9 cellular contexts compared by ENCODE assay signal in the genomic region with DNA sequence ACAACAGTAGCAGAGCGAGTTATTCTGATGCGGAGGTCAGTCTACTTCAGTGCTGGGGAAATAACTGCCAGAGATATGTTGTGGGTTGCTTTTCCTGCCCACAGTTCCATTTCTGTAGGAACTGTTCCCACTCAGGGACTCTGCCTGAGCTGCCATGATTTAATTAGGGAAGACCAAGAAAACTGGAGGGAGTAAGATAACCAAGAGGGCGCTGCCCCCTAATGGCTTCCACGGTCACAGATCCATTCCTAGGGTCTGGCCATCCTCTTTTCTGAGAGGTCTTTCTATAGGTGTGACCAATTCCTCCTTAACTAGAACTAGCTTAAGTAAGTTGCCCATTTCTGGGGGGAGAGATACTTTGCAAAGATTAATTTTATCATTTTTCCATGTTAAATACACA.
A peak's percentile ranks its signal among the peaks of the same experiment; 100 is the strongest.
DNase-seq lines count a peak whose midpoint lies in the region; ATAC-seq and TF ChIP-seq lines count a peak whose summit lies in the region.
"Had no signal": no experiment of that assay in that cellular context is flagged by ENCODE, and none has a peak within 500 bp of the region (broad histone marks: within the 10 kb centered on the region; RNA-seq: fewer than 3 reads in every experiment).

No MANE protein-coding gene starts in this region.

- no peak overlapping the region for H4K8ac ChIP-seq in mesendoderm (ENCODE audit: low read depth, low read length)

- H2BK120ac ChIP-seq in mesendoderm (ENCODE audit: low read depth, low read length), result no peak overlapping the region

- TF ChIP-seq CTCF in brain microvascular endothelial cell (IDR thresholded peaks at IDR 0.05; ENCODE audit: low read depth, low read length, missing control alignments) (peak; percentile 73), Peyer's patch (IDR thresholded peaks at IDR 0.05) (peak in 2 of 6 experiments; percentile 5 to 8)

- peak overlapping the region; percentile 36 for H3K4ac ChIP-seq in mesendoderm (ENCODE audit: low read depth, low read length)

- H3K79me1 ChIP-seq in mesendoderm (ENCODE audit: low read length), result no peaks in the 10 kb centered on the region

- ATAC-seq in HG03039 (IDR thresholded peaks at IDR 0.05; ENCODE audit: unreplicated experiment) (no peak), GM18498 (IDR thresholded peaks at IDR 0.05; ENCODE audit: unreplicated experiment) (no peak)

- peak; percentile 46 for DNase-seq in EH (ENCODE audit: low read depth)
- peak; percentile 45 for DNase-seq in NCI-H1417 treated with DMSO at 0.1 percent for 48 hours (lab: John Stamatoyannopoulos, UW)
- DNase-seq in brain microvascular endothelial cell, result no peak
- DNase-seq in mesendoderm, result peak; percentile 65
- no peak for DNase-seq in Peyer's patch
- DNase-seq in stimulated activated CD8-positive, alpha-beta memory T cell treated with anti-CD3 and anti-CD28 coated beads, Interleukin-4, amount 100 ng/mL, for 48 hours, result no peak
- DNase-seq: NCI-H226 had no signal

- no peak overlapping the region for H2BK15ac ChIP-seq in mesendoderm (replicated peaks; ENCODE audit: low read depth)

- no peak overlapping the region for H2BK5ac ChIP-seq in mesendoderm (ENCODE audit: low read length)

- H3K27me3 ChIP-seq in brain microvascular endothelial cell (replicated peaks), result peaks cover 4% of the 10 kb centered on the region
- H3K27me3 ChIP-seq in mesendoderm (ENCODE audit: insufficient read depth, low read length, poor library complexity), result no peaks in the 10 kb centered on the region
- H3K27me3 ChIP-seq in Peyer's patch, result no peaks in the 10 kb centered on the region

- H2AK5ac ChIP-seq in mesendoderm (ENCODE audit: low read length), result no peak overlapping the region

- no peak overlapping the region for H3K18ac ChIP-seq in mesendoderm (ENCODE audit: low read length)

- no peak overlapping the region for H3K4me2 ChIP-seq in mesendoderm (ENCODE audit: low read length)

- H4K5ac ChIP-seq in mesendoderm (ENCODE audit: low read length), result no peak overlapping the region

- H3K9ac ChIP-seq in mesendoderm (ENCODE audit: low read length), result no peak overlapping the region

- no peaks in the 10 kb centered on the region for H3K36me3 ChIP-seq in brain microvascular endothelial cell (replicated peaks)
- H3K36me3 ChIP-seq in mesendoderm (ENCODE audit: control insufficient read depth, insufficient read depth, low read length), result no peaks in the 10 kb centered on the region
- no peaks in the 10 kb centered on the region for H3K36me3 ChIP-seq in Peyer's patch

- in situ Hi-C loops in brain microvascular endothelial cell (cut with HindIII; ENCODE audit: low pct_ligation_motif_present, low sequenced_read_pairs), result no loop called here

- H3K27ac ChIP-seq in brain microvascular endothelial cell (no peak overlapping the region), mesendoderm (ENCODE audit: low read depth, low read length) (no peak overlapping the region), Peyer's patch (no peak overlapping the region)

- no peaks in the 10 kb centered on the region for H3K9me3 ChIP-seq in Peyer's patch

- H3K23ac ChIP-seq in mesendoderm (ENCODE audit: low read length), result no peak overlapping the region

- no CpG with 5 or more reads among the region's 4 CpGs for WGBS in mesendoderm (ENCODE audit: extremely low coverage, insufficient coverage, low lambda C conversion rate)

- H3K56ac ChIP-seq in mesendoderm (ENCODE audit: low read length), result no peak overlapping the region

- no peaks in the 10 kb centered on the region for H3K4me1 ChIP-seq in mesendoderm (ENCODE audit: control insufficient read depth, low read depth, low read length)
- no peaks in the 10 kb centered on the region for H3K4me1 ChIP-seq in Peyer's patch

- no peaks in the 10 kb centered on the region for H3K79me2 ChIP-seq in mesendoderm (ENCODE audit: control insufficient read depth, insufficient read depth, low read length)

- no peak for TF ChIP-seq POLR2A in Peyer's patch (IDR thresholded peaks at IDR 0.05)

- H3K4me3 ChIP-seq in brain microvascular endothelial cell (ENCODE audit: low read depth, low read length) (no peak overlapping the region), mesendoderm (ENCODE audit: low read length) (no peak overlapping the region), Peyer's patch (no peak overlapping the region)

Comparison
In these comparisons a context has a peak if more than half of its experiments do, and no peak if none do; other contexts are left out.
1. DNase-seq: peak in EH (single experiment), NCI-H1417 treated with DMSO at 0.1 percent for 48 hours (single experiment) and mesendoderm (single experiment); none in brain microvascular endothelial cell (single experiment), Peyer's patch (0 of 3) and stimulated activated CD8-positive, alpha-beta memory T cell treated with anti-CD3 and anti-CD28 coated beads, Interleukin-4, amount 100 ng/mL, for 48 hours (single experiment).